In the genomic region with DNA sequence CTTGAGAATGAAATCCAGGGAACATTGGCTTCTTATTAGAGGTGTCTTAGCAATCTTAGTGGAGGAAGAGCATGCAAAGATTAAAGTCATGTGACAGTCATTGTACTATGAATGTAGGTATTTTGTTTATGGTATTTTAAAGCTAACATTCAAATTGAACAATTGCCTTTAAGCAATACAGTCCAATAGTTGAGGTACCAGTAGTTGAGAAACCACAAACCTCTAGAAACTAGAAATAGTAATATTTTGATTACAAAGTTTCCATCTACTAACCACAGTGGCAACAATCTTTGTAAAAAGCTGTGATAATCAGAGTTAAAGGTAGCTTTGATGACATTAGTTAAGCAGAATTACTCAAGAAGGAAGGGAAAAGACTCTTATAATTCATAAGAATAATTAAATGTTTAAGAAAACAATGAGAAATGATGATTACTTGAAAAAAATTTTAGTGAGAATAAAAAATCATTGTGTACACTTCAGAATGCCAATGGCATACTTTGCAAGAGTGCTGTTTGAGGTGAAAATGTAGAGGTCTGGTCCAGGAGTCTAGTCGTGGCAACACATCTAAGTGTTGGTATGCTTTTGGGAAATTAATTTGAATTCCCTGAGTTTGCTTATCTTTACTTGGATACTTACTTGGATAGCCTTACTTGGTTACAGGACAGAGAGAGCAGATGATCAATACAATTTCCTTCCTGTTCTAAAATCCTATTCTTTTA, we compare ENCODE assay signal across 15 cellular contexts.
DNase-seq lines count a peak whose midpoint lies in the region; ATAC-seq, FAIRE-seq and TF ChIP-seq lines count a peak whose summit lies in the region.
"Had no signal": no experiment of that assay in that cellular context is flagged by ENCODE, and none has a peak within 500 bp of the region (broad histone marks: within the 10 kb centered on the region; RNA-seq: fewer than 3 reads in every experiment).

No MANE protein-coding gene starts in this region.

- no peak for DNase-seq in iPS-NIHi11 (ENCODE audit: low spot score)
- DNase-seq in activated effector memory CD4-positive, alpha-beta T cell treated with anti-CD3 and anti-CD28 coated beads, Interleukin-2, amount 50 U/mL, for 16 hours: no peak
- DNase-seq in GM12892 (ENCODE audit: insufficient read length): no peak
- no peak for DNase-seq in lower leg skin (ENCODE audit: low spot score in 2 of 2)
- DNase-seq: activated CD8-positive, alpha-beta memory T cell treated with anti-CD3 and anti-CD28 coated beads for 24 hours; caudate nucleus; heart right ventricle; left lung; NCI-H1105; NCI-H526 treated with DMSO at 0.1 percent for 48 hours had no signal

- H2AFZ ChIP-seq in KMS-11 (ENCODE audit: low read depth): no peak overlapping the region

- H3K27ac ChIP-seq in KMS-11: peak overlapping the region; percentile 28; the same call in 1 of the 2 replicates
- H3K27ac ChIP-seq: C4-2B, heart right ventricle, left lung had no signal

- H4K20me1 ChIP-seq in KMS-11 (ENCODE audit: insufficient read depth): no peaks in the 10 kb centered on the region

- ATAC-seq in GM19035 (IDR thresholded peaks at IDR 0.05; ENCODE audit: unreplicated experiment) (peak; percentile 95), GM21619 (IDR thresholded peaks at IDR 0.05; ENCODE audit: unreplicated experiment) (peak; percentile 96), HG03045 (IDR thresholded peaks at IDR 0.05; ENCODE audit: unreplicated experiment) (peak; percentile 81)
- ATAC-seq: heart right ventricle, left lung had no signal

- TF ChIP-seq POLR2A in GM12892 (IDR thresholded peaks at IDR 0.05; ENCODE audit: low read depth, low read length) (no peak), lower leg skin (IDR thresholded peaks at IDR 0.05) (no peak)

- peaks cover 45% of the 10 kb centered on the region for H3K4me1 ChIP-seq in KMS-11 (ENCODE audit: low read depth, poor library complexity, severe bottlenecking)
- H3K4me1 ChIP-seq: heart right ventricle, left lung had no signal

- no peaks in the 10 kb centered on the region for H3K27me3 ChIP-seq in KMS-11 (ENCODE audit: insufficient read depth, low read depth)
- H3K27me3 ChIP-seq: heart right ventricle, left lung had no signal

- WGBS in lower leg skin, 2 donors: 64 to 74% methylated on average over 1 of the region's 1 CpG

- H3K36me3 ChIP-seq in KMS-11 (ENCODE audit: insufficient read depth): no peaks in the 10 kb centered on the region
- H3K36me3 ChIP-seq: heart right ventricle, left lung had no signal

- no peak for FAIRE-seq in GM12892 (lab: Jason Lieb, UNC)

- intact Hi-C loops in lower leg skin (cut with DNase I; ENCODE audit: low total_unique reads): no loop called here

- H3K4me3 ChIP-seq in KMS-11 (IDR thresholded peaks at IDR 0.05; ENCODE audit: insufficient read depth, low read depth, low read length): no peak overlapping the region
- no peak overlapping the region for H3K4me3 ChIP-seq in lower leg skin (ENCODE audit: low read depth, poor library complexity, severe bottlenecking)
- H3K4me3 ChIP-seq: heart right ventricle, left lung had no signal

- H3K9ac ChIP-seq in KMS-11: no peak overlapping the region

- TF ChIP-seq CTCF in KMS-11 (conservative IDR thresholded peaks at IDR 0.05; ENCODE audit: low read depth, low read length): no peak
- TF ChIP-seq CTCF in lower leg skin (IDR thresholded peaks at IDR 0.05): no peak

- H3K79me2 ChIP-seq in KMS-11 (ENCODE audit: insufficient read depth, low read depth): no peaks in the 10 kb centered on the region

- H3K4me2 ChIP-seq in KMS-11: peak overlapping the region; percentile 71
